Comparison of ENCODE assay signal across 8 cellular contexts in the genomic region with DNA sequence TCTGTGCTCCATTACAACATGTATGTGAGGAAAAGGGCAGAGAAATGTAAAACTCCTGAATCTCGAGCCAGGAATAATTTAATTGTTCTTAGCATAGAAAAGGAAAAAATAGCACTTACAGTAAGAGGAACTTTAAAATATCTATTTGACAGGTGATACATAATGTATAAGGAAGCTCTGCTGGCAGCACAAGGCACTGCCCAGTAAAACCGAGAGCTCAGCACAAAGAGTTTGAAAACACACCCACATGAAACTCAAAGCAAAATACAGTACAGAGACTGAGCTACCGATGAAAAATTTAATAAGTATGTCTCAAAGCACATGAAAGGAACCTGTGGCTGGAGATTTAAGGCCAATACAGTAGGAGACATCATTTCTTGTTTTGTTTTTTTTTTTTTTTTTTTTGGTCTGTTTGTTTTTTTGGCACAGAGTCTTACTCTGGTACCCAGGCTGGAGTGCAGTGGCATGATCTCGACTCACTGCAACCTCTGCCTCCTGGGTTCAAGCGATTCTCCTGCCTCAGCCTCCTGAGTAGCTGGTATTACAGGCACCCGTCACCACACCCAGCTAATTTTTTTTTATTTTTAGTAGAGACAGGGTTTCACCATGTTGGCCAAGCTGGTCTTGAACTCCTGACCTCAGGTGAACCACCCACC. TPM values are rescaled to one million over a fixed set of nuclear protein-coding genes. Genes with fewer than 3 reads are reported as not detected.
DNase-seq lines count a peak whose midpoint lies in the region; ATAC-seq, FAIRE-seq and TF ChIP-seq lines count a peak whose summit lies in the region.

No MANE protein-coding gene starts in this region.

- peak; percentile 66 for FAIRE-seq in GM18507 (lab: Jason Lieb, UNC)

- ATAC-seq in HG03439 (IDR thresholded peaks at IDR 0.05; ENCODE audit: unreplicated experiment) (peak; percentile 49), SK-N-SH treated with all-trans-retinoic acid at 6 μM for 48 hours (no peak)

- DNase-seq in GM18507 (ENCODE audit: extremely low spot score, insufficient read length, low read depth): no peak
- no peak for DNase-seq in GM19240 (ENCODE audit: insufficient read length, low spot score)
- no peak for DNase-seq in T-helper 9 cell
- DNase-seq in NCI-H128 (lab: John Stamatoyannopoulos, UW; ENCODE audit: unreplicated experiment): no peak

- 59 to 68% methylated on average over 6 of the region's 6 CpGs for WGBS in esophagus, 2 donors

- H3K36me3 ChIP-seq in BLaER1: no peaks in the 10 kb centered on the region
- no peaks in the 10 kb centered on the region for H3K36me3 ChIP-seq in esophagus (ENCODE audit: control insufficient read depth in 2 of 2, insufficient read depth in 2 of 2, low read length in 1 of 2)

- H3K27ac ChIP-seq in BLaER1 (no peak overlapping the region), esophagus (ENCODE audit: low read depth in 2 of 2, low read length in 1 of 2) (peak overlapping the region; percentile 57 to 86)

- no peak overlapping the region for H3K9ac ChIP-seq in BLaER1

- H3K4me2 ChIP-seq in BLaER1: peak overlapping the region; percentile 77

- H3K9me3 ChIP-seq in BLaER1 (no peaks in the 10 kb centered on the region), esophagus (ENCODE audit: control insufficient read depth in 2 of 2, insufficient read depth in 1 of 2, low read depth in 1 of 2, low read length in 1 of 2) (no peaks in the 10 kb centered on the region)

- H3K27me3 ChIP-seq in BLaER1 (no peaks in the 10 kb centered on the region), esophagus (ENCODE audit: control insufficient read depth in 1 of 2, insufficient read depth in 2 of 2, low read length in 2 of 2) (no peaks in the 10 kb centered on the region)

- H3K4me1 ChIP-seq in BLaER1 (peaks cover 64% of the 10 kb centered on the region), esophagus (ENCODE audit: control insufficient read depth in 2 of 2, insufficient read depth in 2 of 2, low read length in 1 of 2) (peaks cover 0 to 7% of the 10 kb centered on the region in 2 donors)

- H4K20me1 ChIP-seq in BLaER1: peaks cover 36% of the 10 kb centered on the region

- H3K4me3 ChIP-seq in BLaER1 (no peak overlapping the region), esophagus (ENCODE audit: low read depth in 1 of 2, low read length in 2 of 2) (no peak overlapping the region)

TF ChIP-seq in SK-N-SH treated with all-trans-retinoic acid at 6 μM for 48 hours, 23 proteins besides CTCF, POLR2A, EP300 and RAD21:
- TF ChIP-seq BACH2 (CRISPR knock-in tag; IDR thresholded peaks at IDR 0.05; ENCODE audit: borderline replicate concordance) (no peak), ISL1 (CRISPR knock-in tag; IDR thresholded peaks at IDR 0.05) (no peak), CSDC2 (CRISPR knock-in tag; IDR thresholded peaks at IDR 0.05) (no peak), ZC3H10 (CRISPR knock-in tag; IDR thresholded peaks at IDR 0.05) (no peak), PPARA (CRISPR knock-in tag; IDR thresholded peaks at IDR 0.05; ENCODE audit: borderline replicate concordance) (no peak), ZFP30 (CRISPR knock-in tag; IDR thresholded peaks at IDR 0.05) (no peak), RARB (CRISPR knock-in tag; IDR thresholded peaks at IDR 0.05) (no peak), OSR1 (CRISPR knock-in tag; IDR thresholded peaks at IDR 0.05) (no peak), ZNF565 (CRISPR knock-in tag; conservative IDR thresholded peaks at IDR 0.05; ENCODE audit: low read depth) (no peak), CSRNP3 (CRISPR knock-in tag; IDR thresholded peaks at IDR 0.05) (no peak), ESRRG (CRISPR knock-in tag; IDR thresholded peaks at IDR 0.05) (no peak), ZNF8 (CRISPR knock-in tag; IDR thresholded peaks at IDR 0.05) (no peak), ARNTL (CRISPR knock-in tag; IDR thresholded peaks at IDR 0.05; ENCODE audit: borderline replicate concordance, low read depth) (no peak), SNAI2 (CRISPR knock-in tag; IDR thresholded peaks at IDR 0.05) (no peak), ZNF70 (CRISPR knock-in tag; IDR thresholded peaks at IDR 0.05) (no peak), TCF4 (CRISPR knock-in tag; IDR thresholded peaks at IDR 0.05; ENCODE audit: borderline replicate concordance) (no peak)
- TF ChIP-seq, protein P1, sequence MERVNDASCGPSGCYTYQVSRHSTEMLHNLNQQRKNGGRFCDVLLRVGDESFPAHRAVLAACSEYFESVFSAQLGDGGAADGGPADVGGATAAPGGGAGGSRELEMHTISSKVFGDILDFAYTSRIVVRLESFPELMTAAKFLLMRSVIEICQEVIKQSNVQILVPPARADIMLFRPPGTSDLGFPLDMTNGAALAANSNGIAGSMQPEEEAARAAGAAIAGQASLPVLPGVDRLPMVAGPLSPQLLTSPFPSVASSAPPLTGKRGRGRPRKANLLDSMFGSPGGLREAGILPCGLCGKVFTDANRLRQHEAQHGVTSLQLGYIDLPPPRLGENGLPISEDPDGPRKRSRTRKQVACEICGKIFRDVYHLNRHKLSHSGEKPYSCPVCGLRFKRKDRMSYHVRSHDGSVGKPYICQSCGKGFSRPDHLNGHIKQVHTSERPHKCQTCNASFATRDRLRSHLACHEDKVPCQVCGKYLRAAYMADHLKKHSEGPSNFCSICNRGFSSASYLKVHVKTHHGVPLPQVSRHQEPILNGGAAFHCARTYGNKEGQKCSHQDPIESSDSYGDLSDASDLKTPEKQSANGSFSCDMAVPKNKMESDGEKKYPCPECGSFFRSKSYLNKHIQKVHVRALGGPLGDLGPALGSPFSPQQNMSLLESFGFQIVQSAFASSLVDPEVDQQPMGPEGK (CRISPR knock-in tag; IDR thresholded peaks at IDR 0.05; ENCODE audit: borderline replicate concordance): no peak
- TF ChIP-seq, protein P2, sequence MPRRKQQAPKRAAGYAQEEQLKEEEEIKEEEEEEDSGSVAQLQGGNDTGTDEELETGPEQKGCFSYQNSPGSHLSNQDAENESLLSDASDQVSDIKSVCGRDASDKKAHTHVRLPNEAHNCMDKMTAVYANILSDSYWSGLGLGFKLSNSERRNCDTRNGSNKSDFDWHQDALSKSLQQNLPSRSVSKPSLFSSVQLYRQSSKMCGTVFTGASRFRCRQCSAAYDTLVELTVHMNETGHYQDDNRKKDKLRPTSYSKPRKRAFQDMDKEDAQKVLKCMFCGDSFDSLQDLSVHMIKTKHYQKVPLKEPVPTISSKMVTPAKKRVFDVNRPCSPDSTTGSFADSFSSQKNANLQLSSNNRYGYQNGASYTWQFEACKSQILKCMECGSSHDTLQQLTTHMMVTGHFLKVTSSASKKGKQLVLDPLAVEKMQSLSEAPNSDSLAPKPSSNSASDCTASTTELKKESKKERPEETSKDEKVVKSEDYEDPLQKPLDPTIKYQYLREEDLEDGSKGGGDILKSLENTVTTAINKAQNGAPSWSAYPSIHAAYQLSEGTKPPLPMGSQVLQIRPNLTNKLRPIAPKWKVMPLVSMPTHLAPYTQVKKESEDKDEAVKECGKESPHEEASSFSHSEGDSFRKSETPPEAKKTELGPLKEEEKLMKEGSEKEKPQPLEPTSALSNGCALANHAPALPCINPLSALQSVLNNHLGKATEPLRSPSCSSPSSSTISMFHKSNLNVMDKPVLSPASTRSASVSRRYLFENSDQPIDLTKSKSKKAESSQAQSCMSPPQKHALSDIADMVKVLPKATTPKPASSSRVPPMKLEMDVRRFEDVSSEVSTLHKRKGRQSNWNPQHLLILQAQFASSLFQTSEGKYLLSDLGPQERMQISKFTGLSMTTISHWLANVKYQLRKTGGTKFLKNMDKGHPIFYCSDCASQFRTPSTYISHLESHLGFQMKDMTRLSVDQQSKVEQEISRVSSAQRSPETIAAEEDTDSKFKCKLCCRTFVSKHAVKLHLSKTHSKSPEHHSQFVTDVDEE (CRISPR knock-in tag; IDR thresholded peaks at IDR 0.05): no peak
- TF ChIP-seq, protein P3, sequence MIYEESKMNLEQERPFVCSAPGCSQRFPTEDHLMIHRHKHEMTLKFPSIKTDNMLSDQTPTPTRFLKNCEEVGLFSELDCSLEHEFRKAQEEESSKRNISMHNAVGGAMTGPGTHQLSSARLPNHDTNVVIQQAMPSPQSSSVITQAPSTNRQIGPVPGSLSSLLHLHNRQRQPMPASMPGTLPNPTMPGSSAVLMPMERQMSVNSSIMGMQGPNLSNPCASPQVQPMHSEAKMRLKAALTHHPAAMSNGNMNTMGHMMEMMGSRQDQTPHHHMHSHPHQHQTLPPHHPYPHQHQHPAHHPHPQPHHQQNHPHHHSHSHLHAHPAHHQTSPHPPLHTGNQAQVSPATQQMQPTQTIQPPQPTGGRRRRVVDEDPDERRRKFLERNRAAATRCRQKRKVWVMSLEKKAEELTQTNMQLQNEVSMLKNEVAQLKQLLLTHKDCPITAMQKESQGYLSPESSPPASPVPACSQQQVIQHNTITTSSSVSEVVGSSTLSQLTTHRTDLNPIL (CRISPR knock-in tag; IDR thresholded peaks at IDR 0.05; ENCODE audit: low read depth): no peak

RNA-seq across cellular contexts. Expression of gene CLIP1, which starts 19.2 kb away (rescaled TPM):
- polyA plus RNA-seq in esophagus: 10 to 100 TPM; 50.0 to 52.3 TPM
